Comparison of ENCODE assay signal across 25 cellular contexts in the genomic region with DNA sequence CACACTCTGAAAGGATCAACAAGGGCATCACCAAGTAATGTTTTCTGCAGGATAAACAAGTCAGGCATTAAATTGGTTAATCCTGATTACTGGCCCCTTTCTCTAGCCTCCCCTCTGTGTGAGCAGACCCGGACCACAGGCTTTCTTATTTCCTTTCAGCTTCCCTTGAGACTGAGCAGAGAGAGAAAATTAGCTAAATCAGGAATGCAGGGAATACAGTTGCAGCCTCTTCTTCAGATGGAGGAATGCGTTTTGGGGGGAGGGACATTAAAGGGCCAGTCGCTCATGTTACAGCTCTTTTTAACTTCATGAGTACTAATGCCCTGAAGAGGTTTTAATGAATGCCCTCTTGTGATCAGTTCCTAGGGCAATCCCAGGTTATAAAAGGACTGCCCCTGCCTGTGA. TPM values are rescaled to one million over a fixed set of nuclear protein-coding genes. Genes with fewer than 3 reads are reported as not detected.
DNase-seq lines count a peak whose midpoint lies in the region; ATAC-seq and TF ChIP-seq lines count a peak whose summit lies in the region.
"Had no signal": no experiment of that assay in that cellular context is flagged by ENCODE, and none has a peak within 500 bp of the region (broad histone marks: within the 10 kb centered on the region; RNA-seq: fewer than 3 reads in every experiment).

No MANE protein-coding gene starts in this region.

- no peak overlapping the region for H4K8ac ChIP-seq in mesenchymal stem cell (ENCODE audit: low read length)

- no peak overlapping the region for H3K27ac ChIP-seq in mammary epithelial cell (ENCODE audit: insufficient read depth, low read depth, low read length)
- H3K27ac ChIP-seq in breast epithelium, result no peak overlapping the region
- H3K27ac ChIP-seq in ectodermal cell (ENCODE audit: insufficient read depth, low read depth, low read length, poor library complexity, severe bottlenecking), result peak overlapping the region; percentile 89
- H3K27ac ChIP-seq in mesenchymal stem cell (ENCODE audit: low read length, poor library complexity, severe bottlenecking), result peak overlapping the region; percentile 7
- H3K27ac ChIP-seq: BLaER1, gastrocnemius medialis, ovary, PC-9, right lobe of liver, suprapubic skin, vagina had no signal

- intact Hi-C loops in mammary epithelial cell (cut with micrococcal nuclease) (no loop called here), breast epithelium (cut with DNase I; ENCODE audit: low total_unique reads) (no loop called here), head of caudate nucleus (cut with DNase I) (no loop called here)

- CTCF ChIA-PET in mammary epithelial cell (lab: Charles Lee; ENCODE audit: low non-redundant PET), result interaction anchor here (0.5 kb wide), 1 partner anchor 1199 kb away, joined by 6 read pairs; no protein-coding TSS in a partner anchor

- DNase-seq in mammary epithelial cell (no peak), breast epithelium (ENCODE audit: low spot score in 2 of 2) (no peak), mesenchymal stem cell (peak; percentile 33), type B pancreatic cell (ENCODE audit: extremely low spot score, unreplicated experiment) (no peak), head of caudate nucleus (no peak)
- DNase-seq in activated CD4-positive, alpha-beta T cell treated with anti-CD3 and anti-CD28 coated beads for 1 hour, result no peak
- DNase-seq: activated CD4-positive, alpha-beta T cell treated with anti-CD3 and anti-CD28 coated beads, Interleukin-2, amount 50 U/mL, for 48 hours; activated effector memory CD4-positive, alpha-beta T cell treated with anti-CD3 and anti-CD28 coated beads, Interleukin-2, amount 50 U/mL, for 16 hours; activated naive CD8-positive, alpha-beta T cell treated with anti-CD3 and anti-CD28 coated beads, Interleukin-2, amount 50 U/mL, for 24 hours; Caco-2; gastrocnemius medialis; IMR-90; left ventricle myocardium superior; NCI-H1436; NCI-H774; ovary; PC-9; right lobe of liver; T-helper 17 cell had no signal

- H4K20me1 ChIP-seq in mammary epithelial cell (ENCODE audit: insufficient read depth, low read length), result no peaks in the 10 kb centered on the region
- H4K20me1 ChIP-seq: BLaER1 had no signal

- no peak overlapping the region for H2BK12ac ChIP-seq in mesenchymal stem cell (ENCODE audit: low read length in 2 of 2)

- in situ Hi-C loops in mammary epithelial cell (cut with MboI; ENCODE audit: low sequenced_read_pairs in 2 of 2), result no loop called here

- no peaks in the 10 kb centered on the region for H3K36me3 ChIP-seq in mammary epithelial cell (ENCODE audit: insufficient read depth, low read length)
- H3K36me3 ChIP-seq in breast epithelium, result no peaks in the 10 kb centered on the region
- H3K36me3 ChIP-seq in ectodermal cell (ENCODE audit: control insufficient read depth, insufficient read depth, low read length), result no peaks in the 10 kb centered on the region
- no peaks in the 10 kb centered on the region for H3K36me3 ChIP-seq in mesenchymal stem cell (ENCODE audit: control insufficient read depth in 1 of 2, insufficient read depth in 2 of 2, low read depth in 1 of 2, low read length in 2 of 2)
- H3K36me3 ChIP-seq: BLaER1, gastrocnemius medialis, ovary, right lobe of liver, suprapubic skin, vagina had no signal

- H3K4me1 ChIP-seq in mammary epithelial cell (ENCODE audit: insufficient read depth, low read length) (no peaks in the 10 kb centered on the region), breast epithelium (no peaks in the 10 kb centered on the region), ectodermal cell (ENCODE audit: control insufficient read depth, insufficient read depth, low read length) (peaks cover 44% of the 10 kb centered on the region), mesenchymal stem cell (ENCODE audit: control insufficient read depth, insufficient read depth, low read depth, low read length) (peaks cover 1% of the 10 kb centered on the region)
- H3K4me1 ChIP-seq: Caco-2, gastrocnemius medialis, right lobe of liver, suprapubic skin, vagina had no signal

- no TSS peak for BruUV-seq in mammary epithelial cell (replicated peaks; lab: Mats Ljungman, UMichigan)

- H3K18ac ChIP-seq in mesenchymal stem cell (ENCODE audit: low read depth in 1 of 2, low read length in 2 of 2), result no peak overlapping the region

- no peak overlapping the region for H2BK120ac ChIP-seq in mesenchymal stem cell (ENCODE audit: low read depth, low read length)

- H3K23ac ChIP-seq in mesenchymal stem cell (ENCODE audit: low read length in 2 of 2), result no peak overlapping the region

- H2AFZ ChIP-seq in mammary epithelial cell (ENCODE audit: low read depth, low read length) (peak overlapping the region; percentile 16), mesenchymal stem cell (ENCODE audit: low read depth, low read length) (no peak overlapping the region)
- H2AFZ ChIP-seq: PC-9 had no signal

- H3K4me2 ChIP-seq in mammary epithelial cell (ENCODE audit: insufficient read depth, low read depth, low read length) (no peak overlapping the region), mesenchymal stem cell (ENCODE audit: low read length, poor library complexity, severe bottlenecking) (no peak overlapping the region)
- H3K4me2 ChIP-seq: BLaER1, PC-9 had no signal

- peak overlapping the region; percentile 9 for H3K4me3 Mint-ChIP-seq in type B pancreatic cell
- H3K4me3 Mint-ChIP-seq: activated naive CD8-positive, alpha-beta T cell treated with anti-CD3 and anti-CD28 coated beads, Interleukin-2, amount 50 U/mL, for 24 hours; dendritic cell treated with granulocyte-macrophage colony-stimulating factor and Interleukin-4, amounts not matched to agents 40 ng/mL and 50 ng/mL, for 4 days; T-helper 17 cell had no signal

- H3K14ac ChIP-seq in mesenchymal stem cell (ENCODE audit: low read length in 2 of 2), result no peak overlapping the region

- no peak for TF ChIP-seq POLR2A in breast epithelium (IDR thresholded peaks at IDR 0.05)

- peaks cover 44% of the 10 kb centered on the region for H3K4me1 Mint-ChIP-seq in type B pancreatic cell (ENCODE audit: unreplicated experiment)
- H3K4me1 Mint-ChIP-seq: activated naive CD8-positive, alpha-beta T cell treated with anti-CD3 and anti-CD28 coated beads, Interleukin-2, amount 50 U/mL, for 24 hours; T-helper 17 cell had no signal

- H3K27ac Mint-ChIP-seq in type B pancreatic cell, result peak overlapping the region; percentile 80
- H3K27ac Mint-ChIP-seq: activated naive CD8-positive, alpha-beta T cell treated with anti-CD3 and anti-CD28 coated beads, Interleukin-2, amount 50 U/mL, for 24 hours; dendritic cell treated with granulocyte-macrophage colony-stimulating factor and Interleukin-4, amounts not matched to agents 40 ng/mL and 50 ng/mL, for 4 days; T-helper 17 cell had no signal

- H3K79me1 ChIP-seq in mesenchymal stem cell (replicated peaks; ENCODE audit: low read length, poor library complexity, severe bottlenecking), result no peaks in the 10 kb centered on the region

- no peaks in the 10 kb centered on the region for H3K27me3 Mint-ChIP-seq in type B pancreatic cell
- H3K27me3 Mint-ChIP-seq: dendritic cell treated with granulocyte-macrophage colony-stimulating factor and Interleukin-4, amounts not matched to agents 40 ng/mL and 50 ng/mL, for 4 days had no signal

- H3K4me3 ChIP-seq in mammary epithelial cell (replicated peaks in 1 of 3; ENCODE audit: insufficient read depth in 1 of 3, low read depth in 2 of 3, low read length in 3 of 3) (no peak overlapping the region), breast epithelium (no peak overlapping the region), ectodermal cell (ENCODE audit: insufficient read depth, low read depth, low read length) (no peak overlapping the region), mesenchymal stem cell (ENCODE audit: insufficient read depth in 1 of 2, low read depth in 1 of 2, low read length in 2 of 2) (no peak overlapping the region)
- H3K4me3 ChIP-seq: BLaER1, gastrocnemius medialis, ovary, PC-9, right lobe of liver, suprapubic skin, vagina had no signal

- TF ChIP-seq CTCF in mammary epithelial cell (conservative IDR thresholded peaks at IDR 0.05 in 1 of 2, IDR thresholded peaks at IDR 0.05 in 1 of 2; ENCODE audit: extremely low read depth in 1 of 2, insufficient read depth in 1 of 2, low read depth in 1 of 2, low read length in 2 of 2), result no peak
- no peak for TF ChIP-seq CTCF in breast epithelium (IDR thresholded peaks at IDR 0.05)
- no peak for TF ChIP-seq CTCF in type B pancreatic cell (conservative IDR thresholded peaks at IDR 0.05)

- H3K27me3 ChIP-seq in mammary epithelial cell (ENCODE audit: insufficient read depth, low read length) (no peaks in the 10 kb centered on the region), breast epithelium (no peaks in the 10 kb centered on the region), ectodermal cell (ENCODE audit: control insufficient read depth, insufficient read depth, low read length, poor library complexity, severe bottlenecking) (no peaks in the 10 kb centered on the region), mesenchymal stem cell (ENCODE audit: control insufficient read depth in 1 of 2, insufficient read depth in 1 of 2, low read length in 2 of 2) (no peaks in the 10 kb centered on the region)
- H3K27me3 ChIP-seq: BLaER1, ovary, right lobe of liver, suprapubic skin, vagina had no signal

- ATAC-seq in HG03378 (IDR thresholded peaks at IDR 0.05; ENCODE audit: unreplicated experiment), result no peak
- ATAC-seq: activated naive CD8-positive, alpha-beta T cell treated with anti-CD3 and anti-CD28 coated beads, Interleukin-2, amount 50 U/mL, for 24 hours; gastrocnemius medialis; left ventricle myocardium superior; right lobe of liver; T-helper 17 cell had no signal

- no peak overlapping the region for H3K4ac ChIP-seq in mesenchymal stem cell (ENCODE audit: low read depth in 1 of 2, low read length in 2 of 2)

- WGBS in mammary epithelial cell (ENCODE audit: low coverage, missing lambda C conversion rate), result 19% methylated on average over 3 of the region's 3 CpGs
- 1 to 3% methylated on average over 2 to 3 of the region's 3 CpGs for WGBS in ectodermal cell, 2 experiments
- WGBS in mesenchymal stem cell, result 6% methylated on average over 3 of the region's 3 CpGs

- no peak overlapping the region for H2BK5ac ChIP-seq in mesenchymal stem cell (ENCODE audit: low read depth, low read length, poor library complexity, severe bottlenecking)

- no peak overlapping the region for H2BK15ac ChIP-seq in mesenchymal stem cell (ENCODE audit: low read depth, poor library complexity, severe bottlenecking)

- no peaks in the 10 kb centered on the region for H3K9me3 Mint-ChIP-seq in type B pancreatic cell

- H3K79me2 ChIP-seq in mammary epithelial cell (ENCODE audit: insufficient read depth, low read length), result no peaks in the 10 kb centered on the region

- H3K9ac ChIP-seq in mammary epithelial cell (ENCODE audit: insufficient read depth, low read length) (no peak overlapping the region), mesenchymal stem cell (ENCODE audit: low read length) (no peak overlapping the region)
- H3K9ac ChIP-seq: BLaER1 had no signal

- no peak overlapping the region for H2AK5ac ChIP-seq in mesenchymal stem cell (ENCODE audit: low read length, severe bottlenecking)

- peaks cover 4% of the 10 kb centered on the region for H3K36me3 Mint-ChIP-seq in type B pancreatic cell

- no peak overlapping the region for H4K91ac ChIP-seq in mesenchymal stem cell (ENCODE audit: low read length)

- H3K9me3 ChIP-seq in mammary epithelial cell (replicated peaks; ENCODE audit: insufficient read depth, low read length), result no peaks in the 10 kb centered on the region
- no peaks in the 10 kb centered on the region for H3K9me3 ChIP-seq in breast epithelium
- no peaks in the 10 kb centered on the region for H3K9me3 ChIP-seq in ectodermal cell (ENCODE audit: control insufficient read depth, low read length)
- no peaks in the 10 kb centered on the region for H3K9me3 ChIP-seq in mesenchymal stem cell (ENCODE audit: control insufficient read depth, low read length)
- H3K9me3 ChIP-seq: BLaER1, Caco-2, gastrocnemius medialis, ovary, right lobe of liver, suprapubic skin, vagina had no signal

- dilution Hi-C loops in mammary epithelial cell (cut with HindIII; ENCODE audit: low sequenced_read_pairs), result loop anchor here (5.0 kb wide), 1 partner anchor 94 kb away; no protein-coding TSS in a partner anchor

RNA-seq across cellular contexts. Expression of a gene that starts 19.8 kb away (rescaled TPM):
- total RNA-seq in mammary epithelial cell, result 1 to 10 TPM; 3.7 to 5.8 TPM
- polyA plus RNA-seq in mammary epithelial cell, result 5.4 TPM
- polyA minus RNA-seq in mammary epithelial cell, result 12.6 TPM
- total RNA-seq in breast epithelium, result 1 to 10 TPM; 2.1 to 2.8 (median 2.6) TPM
- polyA plus RNA-seq in ectodermal cell (2013, experiment 1 of 4), result 3.3 TPM
- polyA plus RNA-seq in ectodermal cell (2013, experiment 2 of 4), result 4.7 TPM
- polyA plus RNA-seq in ectodermal cell (2013, experiment 3 of 4), result 2.7 TPM
- 3.0 TPM for polyA plus RNA-seq in ectodermal cell (2013, experiment 4 of 4)
- 8.2 TPM for polyA plus RNA-seq in mesenchymal stem cell (2013, experiment 1 of 2)
- 1.8 TPM for polyA plus RNA-seq in mesenchymal stem cell (2013, experiment 2 of 2)
- total RNA-seq in type B pancreatic cell (ENCODE audit: low replicate concordance), result 2.7 and 3.5 TPM in 2 replicates
- total RNA-seq: Caco-2, IMR-90, T-helper 17 cell had no signal
- polyA plus RNA-seq: IMR-90 had no signal

Comparison
In these comparisons a context has a peak if more than half of its experiments do, and no peak if none do; other contexts are left out.
1. H3K27ac ChIP-seq: peak in ectodermal cell (single experiment) and mesenchymal stem cell (single experiment); none in mammary epithelial cell (single experiment) and breast epithelium (0 of 2).